In the genomic region with DNA sequence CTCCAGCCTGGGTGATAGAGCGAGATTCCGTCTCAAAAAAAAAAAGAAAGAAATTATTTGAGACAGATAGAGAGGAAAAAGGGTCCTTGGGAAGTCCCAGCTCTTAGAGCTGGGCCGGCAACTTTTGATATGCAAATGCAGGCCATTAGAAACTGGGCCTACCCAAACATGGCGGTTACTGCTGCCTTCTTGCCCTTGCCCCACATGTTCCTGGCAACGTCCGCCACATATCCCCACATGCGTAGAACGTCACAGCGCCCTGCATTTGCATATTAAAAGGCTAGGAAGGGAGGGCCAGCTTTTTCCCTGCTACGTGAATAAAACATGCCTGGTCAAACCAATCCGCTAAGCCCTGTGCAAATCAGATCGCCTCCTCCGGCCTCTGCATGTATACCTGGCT, we compare ENCODE assay signal across 2 cellular contexts.
TF ChIP-seq lines count a peak whose summit lies in the region.

No MANE protein-coding gene starts in this region.

TF ChIP-seq in GM23338, 12 proteins besides CTCF, POLR2A, EP300 and RAD21 (continues in another document):
- TF ChIP-seq, protein P1, sequence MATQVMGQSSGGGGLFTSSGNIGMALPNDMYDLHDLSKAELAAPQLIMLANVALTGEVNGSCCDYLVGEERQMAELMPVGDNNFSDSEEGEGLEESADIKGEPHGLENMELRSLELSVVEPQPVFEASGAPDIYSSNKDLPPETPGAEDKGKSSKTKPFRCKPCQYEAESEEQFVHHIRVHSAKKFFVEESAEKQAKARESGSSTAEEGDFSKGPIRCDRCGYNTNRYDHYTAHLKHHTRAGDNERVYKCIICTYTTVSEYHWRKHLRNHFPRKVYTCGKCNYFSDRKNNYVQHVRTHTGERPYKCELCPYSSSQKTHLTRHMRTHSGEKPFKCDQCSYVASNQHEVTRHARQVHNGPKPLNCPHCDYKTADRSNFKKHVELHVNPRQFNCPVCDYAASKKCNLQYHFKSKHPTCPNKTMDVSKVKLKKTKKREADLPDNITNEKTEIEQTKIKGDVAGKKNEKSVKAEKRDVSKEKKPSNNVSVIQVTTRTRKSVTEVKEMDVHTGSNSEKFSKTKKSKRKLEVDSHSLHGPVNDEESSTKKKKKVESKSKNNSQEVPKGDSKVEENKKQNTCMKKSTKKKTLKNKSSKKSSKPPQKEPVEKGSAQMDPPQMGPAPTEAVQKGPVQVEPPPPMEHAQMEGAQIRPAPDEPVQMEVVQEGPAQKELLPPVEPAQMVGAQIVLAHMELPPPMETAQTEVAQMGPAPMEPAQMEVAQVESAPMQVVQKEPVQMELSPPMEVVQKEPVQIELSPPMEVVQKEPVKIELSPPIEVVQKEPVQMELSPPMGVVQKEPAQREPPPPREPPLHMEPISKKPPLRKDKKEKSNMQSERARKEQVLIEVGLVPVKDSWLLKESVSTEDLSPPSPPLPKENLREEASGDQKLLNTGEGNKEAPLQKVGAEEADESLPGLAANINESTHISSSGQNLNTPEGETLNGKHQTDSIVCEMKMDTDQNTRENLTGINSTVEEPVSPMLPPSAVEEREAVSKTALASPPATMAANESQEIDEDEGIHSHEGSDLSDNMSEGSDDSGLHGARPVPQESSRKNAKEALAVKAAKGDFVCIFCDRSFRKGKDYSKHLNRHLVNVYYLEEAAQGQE (IDR thresholded peaks at IDR 0.05; ENCODE audit: unreplicated experiment), result no peak
- TF ChIP-seq, protein P2, sequence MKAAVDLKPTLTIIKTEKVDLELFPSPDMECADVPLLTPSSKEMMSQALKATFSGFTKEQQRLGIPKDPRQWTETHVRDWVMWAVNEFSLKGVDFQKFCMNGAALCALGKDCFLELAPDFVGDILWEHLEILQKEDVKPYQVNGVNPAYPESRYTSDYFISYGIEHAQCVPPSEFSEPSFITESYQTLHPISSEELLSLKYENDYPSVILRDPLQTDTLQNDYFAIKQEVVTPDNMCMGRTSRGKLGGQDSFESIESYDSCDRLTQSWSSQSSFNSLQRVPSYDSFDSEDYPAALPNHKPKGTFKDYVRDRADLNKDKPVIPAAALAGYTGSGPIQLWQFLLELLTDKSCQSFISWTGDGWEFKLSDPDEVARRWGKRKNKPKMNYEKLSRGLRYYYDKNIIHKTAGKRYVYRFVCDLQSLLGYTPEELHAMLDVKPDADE (IDR thresholded peaks at IDR 0.05), result no peak
- TF ChIP-seq, protein P3, sequence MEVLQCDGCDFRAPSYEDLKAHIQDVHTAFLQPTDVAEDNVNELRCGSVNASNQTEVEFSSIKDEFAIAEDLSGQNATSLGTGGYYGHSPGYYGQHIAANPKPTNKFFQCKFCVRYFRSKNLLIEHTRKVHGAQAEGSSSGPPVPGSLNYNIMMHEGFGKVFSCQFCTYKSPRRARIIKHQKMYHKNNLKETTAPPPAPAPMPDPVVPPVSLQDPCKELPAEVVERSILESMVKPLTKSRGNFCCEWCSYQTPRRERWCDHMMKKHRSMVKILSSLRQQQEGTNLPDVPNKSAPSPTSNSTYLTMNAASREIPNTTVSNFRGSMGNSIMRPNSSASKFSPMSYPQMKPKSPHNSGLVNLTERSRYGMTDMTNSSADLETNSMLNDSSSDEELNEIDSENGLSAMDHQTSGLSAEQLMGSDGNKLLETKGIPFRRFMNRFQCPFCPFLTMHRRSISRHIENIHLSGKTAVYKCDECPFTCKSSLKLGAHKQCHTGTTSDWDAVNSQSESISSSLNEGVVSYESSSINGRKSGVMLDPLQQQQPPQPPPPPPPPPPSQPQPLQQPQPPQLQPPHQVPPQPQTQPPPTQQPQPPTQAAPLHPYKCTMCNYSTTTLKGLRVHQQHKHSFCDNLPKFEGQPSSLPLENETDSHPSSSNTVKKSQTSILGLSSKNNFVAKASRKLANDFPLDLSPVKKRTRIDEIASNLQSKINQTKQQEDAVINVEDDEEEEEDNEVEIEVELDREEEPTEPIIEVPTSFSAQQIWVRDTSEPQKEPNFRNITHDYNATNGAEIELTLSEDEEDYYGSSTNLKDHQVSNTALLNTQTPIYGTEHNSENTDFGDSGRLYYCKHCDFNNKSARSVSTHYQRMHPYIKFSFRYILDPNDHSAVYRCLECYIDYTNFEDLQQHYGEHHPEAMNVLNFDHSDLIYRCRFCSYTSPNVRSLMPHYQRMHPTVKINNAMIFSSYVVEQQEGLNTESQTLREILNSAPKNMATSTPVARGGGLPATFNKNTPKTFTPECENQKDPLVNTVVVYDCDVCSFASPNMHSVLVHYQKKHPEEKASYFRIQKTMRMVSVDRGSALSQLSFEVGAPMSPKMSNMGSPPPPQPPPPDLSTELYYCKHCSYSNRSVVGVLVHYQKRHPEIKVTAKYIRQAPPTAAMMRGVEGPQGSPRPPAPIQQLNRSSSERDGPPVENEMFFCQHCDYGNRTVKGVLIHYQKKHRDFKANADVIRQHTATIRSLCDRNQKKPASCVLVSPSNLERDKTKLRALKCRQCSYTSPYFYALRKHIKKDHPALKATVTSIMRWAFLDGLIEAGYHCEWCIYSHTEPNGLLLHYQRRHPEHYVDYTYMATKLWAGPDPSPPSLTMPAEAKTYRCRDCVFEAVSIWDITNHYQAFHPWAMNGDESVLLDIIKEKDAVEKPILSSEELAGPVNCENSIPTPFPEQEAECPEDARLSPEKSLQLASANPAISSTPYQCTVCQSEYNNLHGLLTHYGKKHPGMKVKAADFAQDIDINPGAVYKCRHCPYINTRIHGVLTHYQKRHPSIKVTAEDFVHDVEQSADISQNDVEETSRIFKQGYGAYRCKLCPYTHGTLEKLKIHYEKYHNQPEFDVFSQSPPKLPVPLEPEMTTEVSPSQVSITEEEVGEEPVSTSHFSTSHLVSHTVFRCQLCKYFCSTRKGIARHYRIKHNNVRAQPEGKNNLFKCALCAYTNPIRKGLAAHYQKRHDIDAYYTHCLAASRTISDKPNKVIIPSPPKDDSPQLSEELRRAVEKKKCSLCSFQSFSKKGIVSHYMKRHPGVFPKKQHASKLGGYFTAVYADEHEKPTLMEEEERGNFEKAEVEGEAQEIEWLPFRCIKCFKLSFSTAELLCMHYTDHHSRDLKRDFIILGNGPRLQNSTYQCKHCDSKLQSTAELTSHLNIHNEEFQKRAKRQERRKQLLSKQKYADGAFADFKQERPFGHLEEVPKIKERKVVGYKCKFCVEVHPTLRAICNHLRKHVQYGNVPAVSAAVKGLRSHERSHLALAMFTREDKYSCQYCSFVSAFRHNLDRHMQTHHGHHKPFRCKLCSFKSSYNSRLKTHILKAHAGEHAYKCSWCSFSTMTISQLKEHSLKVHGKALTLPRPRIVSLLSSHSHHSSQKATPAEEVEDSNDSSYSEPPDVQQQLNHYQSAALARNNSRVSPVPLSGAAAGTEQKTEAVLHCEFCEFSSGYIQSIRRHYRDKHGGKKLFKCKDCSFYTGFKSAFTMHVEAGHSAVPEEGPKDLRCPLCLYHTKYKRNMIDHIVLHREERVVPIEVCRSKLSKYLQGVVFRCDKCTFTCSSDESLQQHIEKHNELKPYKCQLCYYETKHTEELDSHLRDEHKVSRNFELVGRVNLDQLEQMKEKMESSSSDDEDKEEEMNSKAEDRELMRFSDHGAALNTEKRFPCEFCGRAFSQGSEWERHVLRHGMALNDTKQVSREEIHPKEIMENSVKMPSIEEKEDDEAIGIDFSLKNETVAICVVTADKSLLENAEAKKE (CRISPR knock-in tag; IDR thresholded peaks at IDR 0.05), result no peak
- no peak for TF ChIP-seq NANOG (IDR thresholded peaks at IDR 0.05; ENCODE audit: borderline replicate concordance)
- TF ChIP-seq ZNF331 (CRISPR knock-in tag; IDR thresholded peaks at IDR 0.05; ENCODE audit: low read depth), result no peak
- no peak for TF ChIP-seq ZNF114 (CRISPR knock-in tag; IDR thresholded peaks at IDR 0.05)
- TF ChIP-seq STAT1 (IDR thresholded peaks at IDR 0.05; ENCODE audit: unreplicated experiment), result no peak
- TF ChIP-seq EZH2 (IDR thresholded peaks at IDR 0.05; ENCODE audit: low read depth, unreplicated experiment), result no peak
- no peak for TF ChIP-seq EZH2phosphoT487 (IDR thresholded peaks at IDR 0.05; ENCODE audit: unreplicated experiment)
- no peak for TF ChIP-seq POLR2AphosphoS5 (IDR thresholded peaks at IDR 0.05; ENCODE audit: low read depth)

TF ChIP-seq in K562, 482 proteins besides CTCF, POLR2A, EP300 and RAD21:
- TF ChIP-seq ZNF354B (CRISPR knock-in tag; IDR thresholded peaks at IDR 0.05), result no peak
- TF ChIP-seq, protein P4, sequence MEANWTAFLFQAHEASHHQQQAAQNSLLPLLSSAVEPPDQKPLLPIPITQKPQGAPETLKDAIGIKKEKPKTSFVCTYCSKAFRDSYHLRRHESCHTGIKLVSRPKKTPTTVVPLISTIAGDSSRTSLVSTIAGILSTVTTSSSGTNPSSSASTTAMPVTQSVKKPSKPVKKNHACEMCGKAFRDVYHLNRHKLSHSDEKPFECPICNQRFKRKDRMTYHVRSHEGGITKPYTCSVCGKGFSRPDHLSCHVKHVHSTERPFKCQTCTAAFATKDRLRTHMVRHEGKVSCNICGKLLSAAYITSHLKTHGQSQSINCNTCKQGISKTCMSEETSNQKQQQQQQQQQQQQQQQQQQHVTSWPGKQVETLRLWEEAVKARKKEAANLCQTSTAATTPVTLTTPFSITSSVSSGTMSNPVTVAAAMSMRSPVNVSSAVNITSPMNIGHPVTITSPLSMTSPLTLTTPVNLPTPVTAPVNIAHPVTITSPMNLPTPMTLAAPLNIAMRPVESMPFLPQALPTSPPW (CRISPR knock-in tag; IDR thresholded peaks at IDR 0.05), result no peak
- TF ChIP-seq, protein P5, sequence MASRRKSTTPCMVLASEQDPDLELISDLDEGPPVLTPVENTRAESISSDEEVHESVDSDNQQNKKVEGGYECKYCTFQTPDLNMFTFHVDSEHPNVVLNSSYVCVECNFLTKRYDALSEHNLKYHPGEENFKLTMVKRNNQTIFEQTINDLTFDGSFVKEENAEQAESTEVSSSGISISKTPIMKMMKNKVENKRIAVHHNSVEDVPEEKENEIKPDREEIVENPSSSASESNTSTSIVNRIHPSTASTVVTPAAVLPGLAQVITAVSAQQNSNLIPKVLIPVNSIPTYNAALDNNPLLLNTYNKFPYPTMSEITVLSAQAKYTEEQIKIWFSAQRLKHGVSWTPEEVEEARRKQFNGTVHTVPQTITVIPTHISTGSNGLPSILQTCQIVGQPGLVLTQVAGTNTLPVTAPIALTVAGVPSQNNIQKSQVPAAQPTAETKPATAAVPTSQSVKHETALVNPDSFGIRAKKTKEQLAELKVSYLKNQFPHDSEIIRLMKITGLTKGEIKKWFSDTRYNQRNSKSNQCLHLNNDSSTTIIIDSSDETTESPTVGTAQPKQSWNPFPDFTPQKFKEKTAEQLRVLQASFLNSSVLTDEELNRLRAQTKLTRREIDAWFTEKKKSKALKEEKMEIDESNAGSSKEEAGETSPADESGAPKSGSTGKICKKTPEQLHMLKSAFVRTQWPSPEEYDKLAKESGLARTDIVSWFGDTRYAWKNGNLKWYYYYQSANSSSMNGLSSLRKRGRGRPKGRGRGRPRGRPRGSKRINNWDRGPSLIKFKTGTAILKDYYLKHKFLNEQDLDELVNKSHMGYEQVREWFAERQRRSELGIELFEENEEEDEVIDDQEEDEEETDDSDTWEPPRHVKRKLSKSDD (conservative IDR thresholded peaks at IDR 0.05; ENCODE audit: low read length), result no peak
- no peak for TF ChIP-seq HNRNPUL1 (IDR thresholded peaks at IDR 0.05; ENCODE audit: low read length)
- TF ChIP-seq JUND (IDR thresholded peaks at IDR 0.05; ENCODE audit: borderline replicate concordance, low read depth, low read length), result no peak
- no peak for TF ChIP-seq JUND (tag; IDR thresholded peaks at IDR 0.05; ENCODE audit: borderline replicate concordance, low read depth, low read length)
TF ChIP-seq in K562: peak in this region for 0.
